8 cellular contexts compared by ENCODE assay signal in genomic region chr1:5992034-5992813, GRCh38. TPM values are rescaled to one million over a fixed set of nuclear protein-coding genes. Genes with fewer than 3 reads are reported as not detected.
DNase-seq lines count a peak whose midpoint lies in the region; ATAC-seq and TF ChIP-seq lines count a peak whose summit lies in the region.

NPHP4 (minus strand) TSS chr1:5992425; CDS start chr1:5986289, 6,136 bp downstream.

- CTCF ChIA-PET in activated CD4-positive, alpha-beta memory T cell treated with anti-CD3 and anti-CD28 coated beads for 36 hours (lab: Charles Lee) = interaction anchor here (0.6 kb wide), 1 partner anchor 36 kb away, joined by 3 read pairs; no protein-coding TSS in a partner anchor

- H3K4me3 ChIP-seq in liver (ENCODE audit: low read depth in 1 of 3, low read length in 3 of 3) = peak within 1 kb of the TSS; percentile 51 to 82 (median 72)

- peak within 1 kb of the TSS in 1 of 2 donors; percentile 29 for H3K9ac ChIP-seq in liver (ENCODE audit: low read depth in 1 of 2, low read length in 2 of 2)

- no peaks in the 10 kb centered on the region for H3K27me3 ChIP-seq in liver (ENCODE audit: control insufficient read depth in 4 of 4, insufficient read depth in 4 of 4, low read length in 3 of 4)

- H3K27ac Mint-ChIP-seq in CD14-positive monocyte = peak within 1 kb of the TSS; percentile 62 to 93 (median 90)
- H3K27ac Mint-ChIP-seq in activated CD4-positive, alpha-beta memory T cell treated with anti-CD3 and anti-CD28 coated beads for 36 hours = peak within 1 kb of the TSS; percentile 88

- no peak for TF ChIP-seq RAD21 in liver (IDR thresholded peaks at IDR 0.05)

- peaks cover 0 to 2% (median 0%) of the 10 kb centered on the region in 7 donors for H3K9me3 Mint-ChIP-seq in CD14-positive monocyte
- H3K9me3 Mint-ChIP-seq in activated CD4-positive, alpha-beta memory T cell treated with anti-CD3 and anti-CD28 coated beads for 36 hours = no peaks in the 10 kb centered on the region

- DNase-seq in CD14-positive monocyte (ENCODE audit: low spot score) = peak; percentile 99
- DNase-seq in NCI-H82 treated with DMSO at 0.1 percent for 48 hours (lab: John Stamatoyannopoulos, UW; ENCODE audit: unreplicated experiment) = peak; percentile 99
- DNase-seq in activated CD4-positive, alpha-beta memory T cell treated with anti-CD3 and anti-CD28 coated beads for 36 hours = peak; percentile 100
- DNase-seq in dermis microvascular lymphatic vessel endothelial cell (ENCODE audit: low read depth in 2 of 2) = peak; percentile 98 to 100
- DNase-seq in stimulated activated CD4-positive, alpha-beta T cell treated with anti-CD3 and anti-CD28 coated beads, Interleukin-4, amount 100 ng/mL, for 24 hours = peak; percentile 100

- peak within 1 kb of the TSS; percentile 85 to 92 for H3K4me3 Mint-ChIP-seq in CD14-positive monocyte
- H3K4me3 Mint-ChIP-seq in activated CD4-positive, alpha-beta memory T cell treated with anti-CD3 and anti-CD28 coated beads for 36 hours = peak within 1 kb of the TSS; percentile 86

- intact Hi-C loops in CD14-positive monocyte (cut with micrococcal nuclease) = loop anchor here (5.0 to 10.0 kb wide), 3 partner anchors 35 to 403 kb away; partner anchors contain the start of genes ACOT7 (in 1 of the 2) and RPL22 (in 1 of the 2)
- intact Hi-C loops in activated CD4-positive, alpha-beta memory T cell treated with anti-CD3 and anti-CD28 coated beads for 36 hours (cut with micrococcal nuclease) = loop anchor here (1.0 to 10.0 kb wide), 5 partner anchors 35 to 793 kb away; partner anchors contain the start of genes ACOT7, CAMTA1 and KLHL21

- POLR2A ChIA-PET in activated CD4-positive, alpha-beta memory T cell treated with anti-CD3 and anti-CD28 coated beads for 36 hours (lab: Charles Lee) = interaction anchor here (2.5 kb wide), 1 partner anchor 34 kb away, joined by 41 read pairs; no protein-coding TSS in a partner anchor

- H3K9me3 ChIP-seq in liver (ENCODE audit: control insufficient read depth in 4 of 4, low read length in 3 of 4) = no peaks in the 10 kb centered on the region

- H3K27me3 Mint-ChIP-seq in CD14-positive monocyte (ENCODE audit: low read depth in 3 of 3) = peaks cover 0 to 1% (median 1%) of the 10 kb centered on the region in 3 donors
- H3K27me3 Mint-ChIP-seq in activated CD4-positive, alpha-beta memory T cell treated with anti-CD3 and anti-CD28 coated beads for 36 hours = no peaks in the 10 kb centered on the region

- peaks cover 34% of the 10 kb centered on the region for H3K4me1 Mint-ChIP-seq in CD14-positive monocyte
- H3K4me1 Mint-ChIP-seq in activated CD4-positive, alpha-beta memory T cell treated with anti-CD3 and anti-CD28 coated beads for 36 hours (ENCODE audit: low read depth) = peaks cover 21% of the 10 kb centered on the region

- 1% methylated on average over 93 of the region's 93 CpGs for WGBS in liver

- TF ChIP-seq CTCF in CD14-positive monocyte (IDR thresholded peaks at IDR 0.05) (no peak), liver (IDR thresholded peaks at IDR 0.05; ENCODE audit: low read depth, low read length, missing input control) (no peak)

- peak within 1 kb of the TSS; percentile 65 to 86 for H3K27ac ChIP-seq in liver (ENCODE audit: low read depth in 1 of 2, low read length in 2 of 2)

- ATAC-seq in GM19395 (IDR thresholded peaks at IDR 0.05; ENCODE audit: unreplicated experiment) (peak; percentile 90), HG03565 (IDR thresholded peaks at IDR 0.05; ENCODE audit: unreplicated experiment) (peak; percentile 86)

- H3K4me1 ChIP-seq in liver (ENCODE audit: control insufficient read depth in 4 of 4, insufficient read depth in 4 of 4, low read length in 3 of 4) = peaks cover 2 to 18% (median 7%) of the 10 kb centered on the region in 4 donors

- no peaks in the 10 kb centered on the region for H3K36me3 ChIP-seq in liver (ENCODE audit: control insufficient read depth in 4 of 4, insufficient read depth in 3 of 4, low read depth in 1 of 4, low read length in 3 of 4)

- H3K36me3 Mint-ChIP-seq in CD14-positive monocyte = peaks cover 7 to 21% of the 10 kb centered on the region in 2 donors
- H3K36me3 Mint-ChIP-seq in activated CD4-positive, alpha-beta memory T cell treated with anti-CD3 and anti-CD28 coated beads for 36 hours = peaks cover 4% of the 10 kb centered on the region

TF ChIP-seq in liver, 16 proteins besides CTCF, POLR2A, EP300 and RAD21:
- TF ChIP-seq SP1 (IDR thresholded peaks at IDR 0.05) (peak; percentile 95), GABPA (IDR thresholded peaks at IDR 0.05 in 1 of 2, conservative IDR thresholded peaks at IDR 0.05 in 1 of 2) (no peak), TAF1 (conservative IDR thresholded peaks at IDR 0.05) (no peak), REST (IDR thresholded peaks at IDR 0.05) (no peak)

RNA-seq across cellular contexts. Expression of gene NPHP4, which starts in this region (rescaled TPM):
- polyA plus RNA-seq in CD14-positive monocyte (1 to 10 TPM in 1 of 2 donors, under 1 TPM in 1; 0.39 to 1.2 TPM), liver (1 to 10 TPM; 1.7 to 2.4 TPM)
- total RNA-seq in activated CD4-positive, alpha-beta memory T cell treated with anti-CD3 and anti-CD28 coated beads for 36 hours = 10 to 100 TPM; 14.0 to 14.6 TPM
- total RNA-seq in dermis microvascular lymphatic vessel endothelial cell (2.4 and 2.9 TPM in 2 replicates), liver (1 to 10 TPM; 4.7 to 5.6 TPM)

Comparison
In these comparisons a context has a peak if more than half of its experiments do, and no peak if none do; other contexts are left out.
1. Peak in every context shown above with its lines: DNase-seq, ATAC-seq, H3K4me3 ChIP-seq and H3K27ac ChIP-seq.